In the genomic region with DNA sequence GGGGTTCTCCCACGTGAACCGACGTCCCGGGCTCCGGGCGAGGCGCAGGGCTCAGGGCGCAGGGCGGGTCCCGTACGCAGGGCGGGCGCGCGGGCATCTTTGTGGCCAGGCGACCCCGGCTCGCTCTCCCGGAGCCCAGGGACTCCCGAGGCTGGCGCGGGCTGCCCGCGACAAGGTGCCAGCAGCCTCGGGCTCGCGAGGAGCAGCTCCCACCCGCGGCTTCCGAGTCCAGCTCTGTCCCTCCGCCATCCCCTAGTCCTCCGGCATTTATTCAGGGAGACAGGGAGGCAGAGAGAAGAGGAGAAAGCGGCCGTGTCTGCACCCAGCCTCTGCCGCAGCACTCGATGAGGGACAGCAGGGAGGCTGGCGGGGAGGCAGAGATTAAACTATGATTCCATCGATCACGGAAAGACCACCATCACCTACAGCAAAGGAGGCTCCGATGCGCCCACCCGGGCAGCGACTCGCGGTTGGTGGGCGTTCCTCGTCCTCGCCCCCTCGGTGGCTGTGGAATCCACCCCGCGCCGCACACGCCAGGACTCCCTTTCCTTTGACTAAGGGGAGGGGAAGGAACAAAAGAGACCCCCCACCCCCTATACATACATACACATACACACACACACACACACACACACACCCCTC, we compare ENCODE assay signal across 1 cellular context.
TF ChIP-seq lines count a peak whose summit lies in the region.

No MANE protein-coding gene starts in this region.

TF ChIP-seq in GM23338, 12 proteins besides CTCF, POLR2A, EP300 and RAD21 (continued from another document):
- TF ChIP-seq, protein P1, sequence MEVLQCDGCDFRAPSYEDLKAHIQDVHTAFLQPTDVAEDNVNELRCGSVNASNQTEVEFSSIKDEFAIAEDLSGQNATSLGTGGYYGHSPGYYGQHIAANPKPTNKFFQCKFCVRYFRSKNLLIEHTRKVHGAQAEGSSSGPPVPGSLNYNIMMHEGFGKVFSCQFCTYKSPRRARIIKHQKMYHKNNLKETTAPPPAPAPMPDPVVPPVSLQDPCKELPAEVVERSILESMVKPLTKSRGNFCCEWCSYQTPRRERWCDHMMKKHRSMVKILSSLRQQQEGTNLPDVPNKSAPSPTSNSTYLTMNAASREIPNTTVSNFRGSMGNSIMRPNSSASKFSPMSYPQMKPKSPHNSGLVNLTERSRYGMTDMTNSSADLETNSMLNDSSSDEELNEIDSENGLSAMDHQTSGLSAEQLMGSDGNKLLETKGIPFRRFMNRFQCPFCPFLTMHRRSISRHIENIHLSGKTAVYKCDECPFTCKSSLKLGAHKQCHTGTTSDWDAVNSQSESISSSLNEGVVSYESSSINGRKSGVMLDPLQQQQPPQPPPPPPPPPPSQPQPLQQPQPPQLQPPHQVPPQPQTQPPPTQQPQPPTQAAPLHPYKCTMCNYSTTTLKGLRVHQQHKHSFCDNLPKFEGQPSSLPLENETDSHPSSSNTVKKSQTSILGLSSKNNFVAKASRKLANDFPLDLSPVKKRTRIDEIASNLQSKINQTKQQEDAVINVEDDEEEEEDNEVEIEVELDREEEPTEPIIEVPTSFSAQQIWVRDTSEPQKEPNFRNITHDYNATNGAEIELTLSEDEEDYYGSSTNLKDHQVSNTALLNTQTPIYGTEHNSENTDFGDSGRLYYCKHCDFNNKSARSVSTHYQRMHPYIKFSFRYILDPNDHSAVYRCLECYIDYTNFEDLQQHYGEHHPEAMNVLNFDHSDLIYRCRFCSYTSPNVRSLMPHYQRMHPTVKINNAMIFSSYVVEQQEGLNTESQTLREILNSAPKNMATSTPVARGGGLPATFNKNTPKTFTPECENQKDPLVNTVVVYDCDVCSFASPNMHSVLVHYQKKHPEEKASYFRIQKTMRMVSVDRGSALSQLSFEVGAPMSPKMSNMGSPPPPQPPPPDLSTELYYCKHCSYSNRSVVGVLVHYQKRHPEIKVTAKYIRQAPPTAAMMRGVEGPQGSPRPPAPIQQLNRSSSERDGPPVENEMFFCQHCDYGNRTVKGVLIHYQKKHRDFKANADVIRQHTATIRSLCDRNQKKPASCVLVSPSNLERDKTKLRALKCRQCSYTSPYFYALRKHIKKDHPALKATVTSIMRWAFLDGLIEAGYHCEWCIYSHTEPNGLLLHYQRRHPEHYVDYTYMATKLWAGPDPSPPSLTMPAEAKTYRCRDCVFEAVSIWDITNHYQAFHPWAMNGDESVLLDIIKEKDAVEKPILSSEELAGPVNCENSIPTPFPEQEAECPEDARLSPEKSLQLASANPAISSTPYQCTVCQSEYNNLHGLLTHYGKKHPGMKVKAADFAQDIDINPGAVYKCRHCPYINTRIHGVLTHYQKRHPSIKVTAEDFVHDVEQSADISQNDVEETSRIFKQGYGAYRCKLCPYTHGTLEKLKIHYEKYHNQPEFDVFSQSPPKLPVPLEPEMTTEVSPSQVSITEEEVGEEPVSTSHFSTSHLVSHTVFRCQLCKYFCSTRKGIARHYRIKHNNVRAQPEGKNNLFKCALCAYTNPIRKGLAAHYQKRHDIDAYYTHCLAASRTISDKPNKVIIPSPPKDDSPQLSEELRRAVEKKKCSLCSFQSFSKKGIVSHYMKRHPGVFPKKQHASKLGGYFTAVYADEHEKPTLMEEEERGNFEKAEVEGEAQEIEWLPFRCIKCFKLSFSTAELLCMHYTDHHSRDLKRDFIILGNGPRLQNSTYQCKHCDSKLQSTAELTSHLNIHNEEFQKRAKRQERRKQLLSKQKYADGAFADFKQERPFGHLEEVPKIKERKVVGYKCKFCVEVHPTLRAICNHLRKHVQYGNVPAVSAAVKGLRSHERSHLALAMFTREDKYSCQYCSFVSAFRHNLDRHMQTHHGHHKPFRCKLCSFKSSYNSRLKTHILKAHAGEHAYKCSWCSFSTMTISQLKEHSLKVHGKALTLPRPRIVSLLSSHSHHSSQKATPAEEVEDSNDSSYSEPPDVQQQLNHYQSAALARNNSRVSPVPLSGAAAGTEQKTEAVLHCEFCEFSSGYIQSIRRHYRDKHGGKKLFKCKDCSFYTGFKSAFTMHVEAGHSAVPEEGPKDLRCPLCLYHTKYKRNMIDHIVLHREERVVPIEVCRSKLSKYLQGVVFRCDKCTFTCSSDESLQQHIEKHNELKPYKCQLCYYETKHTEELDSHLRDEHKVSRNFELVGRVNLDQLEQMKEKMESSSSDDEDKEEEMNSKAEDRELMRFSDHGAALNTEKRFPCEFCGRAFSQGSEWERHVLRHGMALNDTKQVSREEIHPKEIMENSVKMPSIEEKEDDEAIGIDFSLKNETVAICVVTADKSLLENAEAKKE (CRISPR knock-in tag; IDR thresholded peaks at IDR 0.05): no peak
- TF ChIP-seq JUNB (IDR thresholded peaks at IDR 0.05; ENCODE audit: unreplicated experiment) (no peak), ZNF114 (CRISPR knock-in tag; IDR thresholded peaks at IDR 0.05) (no peak), POLR2AphosphoS5 (IDR thresholded peaks at IDR 0.05; ENCODE audit: low read depth) (no peak), EZH2phosphoT487 (IDR thresholded peaks at IDR 0.05; ENCODE audit: unreplicated experiment) (no peak), EZH2 (IDR thresholded peaks at IDR 0.05; ENCODE audit: low read depth, unreplicated experiment) (no peak), CREB1 (CRISPR knock-in tag; IDR thresholded peaks at IDR 0.05; ENCODE audit: low read depth) (no peak)
- TF ChIP-seq, protein P2, sequence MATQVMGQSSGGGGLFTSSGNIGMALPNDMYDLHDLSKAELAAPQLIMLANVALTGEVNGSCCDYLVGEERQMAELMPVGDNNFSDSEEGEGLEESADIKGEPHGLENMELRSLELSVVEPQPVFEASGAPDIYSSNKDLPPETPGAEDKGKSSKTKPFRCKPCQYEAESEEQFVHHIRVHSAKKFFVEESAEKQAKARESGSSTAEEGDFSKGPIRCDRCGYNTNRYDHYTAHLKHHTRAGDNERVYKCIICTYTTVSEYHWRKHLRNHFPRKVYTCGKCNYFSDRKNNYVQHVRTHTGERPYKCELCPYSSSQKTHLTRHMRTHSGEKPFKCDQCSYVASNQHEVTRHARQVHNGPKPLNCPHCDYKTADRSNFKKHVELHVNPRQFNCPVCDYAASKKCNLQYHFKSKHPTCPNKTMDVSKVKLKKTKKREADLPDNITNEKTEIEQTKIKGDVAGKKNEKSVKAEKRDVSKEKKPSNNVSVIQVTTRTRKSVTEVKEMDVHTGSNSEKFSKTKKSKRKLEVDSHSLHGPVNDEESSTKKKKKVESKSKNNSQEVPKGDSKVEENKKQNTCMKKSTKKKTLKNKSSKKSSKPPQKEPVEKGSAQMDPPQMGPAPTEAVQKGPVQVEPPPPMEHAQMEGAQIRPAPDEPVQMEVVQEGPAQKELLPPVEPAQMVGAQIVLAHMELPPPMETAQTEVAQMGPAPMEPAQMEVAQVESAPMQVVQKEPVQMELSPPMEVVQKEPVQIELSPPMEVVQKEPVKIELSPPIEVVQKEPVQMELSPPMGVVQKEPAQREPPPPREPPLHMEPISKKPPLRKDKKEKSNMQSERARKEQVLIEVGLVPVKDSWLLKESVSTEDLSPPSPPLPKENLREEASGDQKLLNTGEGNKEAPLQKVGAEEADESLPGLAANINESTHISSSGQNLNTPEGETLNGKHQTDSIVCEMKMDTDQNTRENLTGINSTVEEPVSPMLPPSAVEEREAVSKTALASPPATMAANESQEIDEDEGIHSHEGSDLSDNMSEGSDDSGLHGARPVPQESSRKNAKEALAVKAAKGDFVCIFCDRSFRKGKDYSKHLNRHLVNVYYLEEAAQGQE (IDR thresholded peaks at IDR 0.05; ENCODE audit: unreplicated experiment): no peak
- TF ChIP-seq, protein P3, sequence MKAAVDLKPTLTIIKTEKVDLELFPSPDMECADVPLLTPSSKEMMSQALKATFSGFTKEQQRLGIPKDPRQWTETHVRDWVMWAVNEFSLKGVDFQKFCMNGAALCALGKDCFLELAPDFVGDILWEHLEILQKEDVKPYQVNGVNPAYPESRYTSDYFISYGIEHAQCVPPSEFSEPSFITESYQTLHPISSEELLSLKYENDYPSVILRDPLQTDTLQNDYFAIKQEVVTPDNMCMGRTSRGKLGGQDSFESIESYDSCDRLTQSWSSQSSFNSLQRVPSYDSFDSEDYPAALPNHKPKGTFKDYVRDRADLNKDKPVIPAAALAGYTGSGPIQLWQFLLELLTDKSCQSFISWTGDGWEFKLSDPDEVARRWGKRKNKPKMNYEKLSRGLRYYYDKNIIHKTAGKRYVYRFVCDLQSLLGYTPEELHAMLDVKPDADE (IDR thresholded peaks at IDR 0.05): no peak
